In the genomic region with DNA sequence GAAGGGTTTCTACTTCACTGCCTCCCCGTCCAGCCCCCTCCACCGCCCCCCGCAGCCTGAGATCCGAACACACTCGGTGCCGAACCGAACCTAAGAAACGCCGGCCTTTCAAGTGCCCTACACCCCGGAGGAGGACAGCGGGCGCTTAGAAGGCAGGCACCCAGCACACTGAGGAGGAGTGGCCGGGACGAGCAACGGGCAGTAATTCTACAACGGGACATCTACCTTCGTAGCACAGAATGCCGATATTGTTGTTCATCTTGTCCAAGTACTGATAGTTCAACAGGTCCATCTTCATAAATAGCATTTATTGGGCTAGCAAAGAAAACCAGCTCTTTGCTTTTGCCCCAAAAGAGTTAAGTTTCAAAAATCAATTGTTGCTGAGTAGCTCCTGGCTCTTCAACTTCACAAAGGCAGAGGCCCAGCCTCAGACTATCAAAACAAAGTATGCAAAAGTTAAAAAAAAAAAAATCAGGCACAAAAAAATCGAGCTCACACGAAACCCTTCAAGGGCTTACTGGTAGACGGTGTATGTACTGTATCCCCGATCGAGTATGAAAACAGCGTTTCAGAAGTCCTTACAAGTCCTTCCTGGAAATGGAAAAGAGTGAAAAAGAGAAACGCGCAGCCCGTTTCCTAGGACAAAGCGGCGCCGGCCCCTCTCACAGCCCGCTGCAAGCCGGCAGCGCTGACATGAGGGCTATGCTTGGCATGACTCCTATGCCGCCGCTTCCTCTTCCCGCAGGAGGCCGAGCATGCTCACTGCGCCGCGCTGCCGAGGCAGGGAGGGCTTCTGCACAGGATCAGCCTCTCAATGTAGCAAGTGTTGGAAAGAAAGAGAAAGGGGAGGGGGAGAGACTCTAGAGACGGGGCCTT, we compare ENCODE assay signal across 8 cellular contexts. TPM values are rescaled to one million over a fixed set of nuclear protein-coding genes. Genes with fewer than 3 reads are reported as not detected.
DNase-seq lines count a peak whose midpoint lies in the region; ATAC-seq, FAIRE-seq and TF ChIP-seq lines count a peak whose summit lies in the region.

A gene with protein sequence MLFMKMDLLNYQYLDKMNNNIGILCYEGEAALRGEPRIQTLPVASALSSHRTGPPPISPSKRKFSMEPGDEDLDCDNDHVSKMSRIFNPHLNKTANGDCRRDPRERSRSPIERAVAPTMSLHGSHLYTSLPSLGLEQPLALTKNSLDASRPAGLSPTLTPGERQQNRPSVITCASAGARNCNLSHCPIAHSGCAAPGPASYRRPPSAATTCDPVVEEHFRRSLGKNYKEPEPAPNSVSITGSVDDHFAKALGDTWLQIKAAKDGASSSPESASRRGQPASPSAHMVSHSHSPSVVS (minus strand): TSS at position 704 of the 876 bp plus-strand sequence. CDS start 397 bp downstream, at position 307.

- H3K4me1 ChIP-seq in fibroblast of lung (ENCODE audit: control insufficient read depth, extremely low read depth, insufficient read depth, low read length) = peaks cover 6% of the 10 kb centered on the region
- H3K4me1 ChIP-seq in naive thymus-derived CD4-positive, alpha-beta T cell (ENCODE audit: control insufficient read depth in 2 of 2, insufficient read depth in 2 of 2, low read length in 2 of 2) = peaks cover 12 to 25% of the 10 kb centered on the region in 2 donors

- H3K79me2 ChIP-seq in fibroblast of lung (ENCODE audit: control insufficient read depth, insufficient read depth, low read length) = peaks cover 37% of the 10 kb centered on the region

- H3K27me3 Mint-ChIP-seq in naive thymus-derived CD4-positive, alpha-beta T cell = peaks cover 0 to 15% (median 0%) of the 10 kb centered on the region in 5 donors
- no peaks in the 10 kb centered on the region for H3K27me3 Mint-ChIP-seq in stimulated activated memory B cell treated with anti-CD40 and anti-IgM and Interleukin-4, amounts not matched to agents 10 μg/mL and 1 μg/mL and 100 μg/mL, for 72 hours

- POLR2A ChIA-PET in naive thymus-derived CD4-positive, alpha-beta T cell (lab: Charles Lee) = interaction anchor here (0.6 to 1.5 kb wide), 15 partner anchors 8 to 1341 kb away, joined by 3 to 11 read pairs (median 4); a partner anchor contains a TSS

- ATAC-seq in GM21515 (IDR thresholded peaks at IDR 0.05; ENCODE audit: unreplicated experiment) = peak; percentile 66
- ATAC-seq in naive thymus-derived CD4-positive, alpha-beta T cell = peak; percentile 72
- ATAC-seq in stimulated activated memory B cell treated with anti-CD40 and anti-IgM and Interleukin-4, amounts not matched to agents 10 μg/mL and 1 μg/mL and 100 μg/mL, for 72 hours = peak; percentile 82

- peaks cover 0 to 17% (median 5%) of the 10 kb centered on the region in 5 donors for H3K36me3 Mint-ChIP-seq in naive thymus-derived CD4-positive, alpha-beta T cell
- H3K36me3 Mint-ChIP-seq in stimulated activated memory B cell treated with anti-CD40 and anti-IgM and Interleukin-4, amounts not matched to agents 10 μg/mL and 1 μg/mL and 100 μg/mL, for 72 hours = peaks cover 5% of the 10 kb centered on the region

- peak; percentile 6 for TF ChIP-seq CTCF in D721Med (IDR thresholded peaks at IDR 0.05; ENCODE audit: insufficient read depth, missing control alignments)
- TF ChIP-seq CTCF in fibroblast of lung (conservative IDR thresholded peaks at IDR 0.05 in 1 of 2, IDR thresholded peaks at IDR 0.05 in 1 of 2; ENCODE audit: low read depth in 1 of 2, low read length in 2 of 2) = no peak

- peak within 1 kb of the TSS; percentile 49 for H3K4me2 ChIP-seq in fibroblast of lung (ENCODE audit: extremely low read depth, insufficient read depth, low read length)

- intact Hi-C loops in naive thymus-derived CD4-positive, alpha-beta T cell (cut with micrococcal nuclease) = loop anchor here (1.0 to 5.0 kb wide), 8 partner anchors 61 to 1019 kb away; a partner anchor contains a TSS

- H3K4me1 Mint-ChIP-seq in naive thymus-derived CD4-positive, alpha-beta T cell = peaks cover 22 to 45% (median 39%) of the 10 kb centered on the region in 7 donors
- peaks cover 45% of the 10 kb centered on the region for H3K4me1 Mint-ChIP-seq in stimulated activated memory B cell treated with anti-CD40 and anti-IgM and Interleukin-4, amounts not matched to agents 10 μg/mL and 1 μg/mL and 100 μg/mL, for 72 hours

- H3K4me3 Mint-ChIP-seq in naive thymus-derived CD4-positive, alpha-beta T cell = peak within 1 kb of the TSS; percentile 90 to 100 (median 98)
- peak within 1 kb of the TSS; percentile 99 for H3K4me3 Mint-ChIP-seq in stimulated activated memory B cell treated with anti-CD40 and anti-IgM and Interleukin-4, amounts not matched to agents 10 μg/mL and 1 μg/mL and 100 μg/mL, for 72 hours

- H3K27ac ChIP-seq in fibroblast of lung (ENCODE audit: insufficient read depth, low read length) = peak within 1 kb of the TSS; percentile 89
- H3K27ac ChIP-seq in naive thymus-derived CD4-positive, alpha-beta T cell (ENCODE audit: low read depth, low read length) = peak within 1 kb of the TSS; percentile 91

- no peak within 1 kb of the TSS for H2AFZ ChIP-seq in fibroblast of lung (ENCODE audit: low read length)

- DNase-seq in D721Med (ENCODE audit: insufficient read length, low spot score) = no peak
- peak; percentile 90 for DNase-seq in HuH-7 (ENCODE audit: low spot score)
- DNase-seq in RPMI7951 (ENCODE audit: low read depth) = peak; percentile 93
- DNase-seq in activated T-helper 1 cell treated with anti-CD3 and anti-CD28 coated beads, Interleukin-2, amount 50 U/mL, for 16 hours (ENCODE audit: low read depth in 1 of 2, low spot score in 1 of 2) = peak; percentile 28 to 40
- DNase-seq in fibroblast of lung (ENCODE audit: low read depth in 2 of 2) = peak; percentile 94 to 97
- DNase-seq in naive thymus-derived CD4-positive, alpha-beta T cell = peak; percentile 42 to 71 (median 58)

- CTCF ChIA-PET in naive thymus-derived CD4-positive, alpha-beta T cell (lab: Charles Lee) = interaction anchor here (0.6 to 2.1 kb wide), 9 partner anchors 9 to 882 kb away, joined by 3 to 8 read pairs (median 3); no protein-coding TSS in a partner anchor

- H4K20me1 ChIP-seq in fibroblast of lung (ENCODE audit: control insufficient read depth, extremely low read depth, insufficient read depth, low read length) = no peaks in the 10 kb centered on the region

- FAIRE-seq in D721Med (lab: Jason Lieb, UNC) = no peak

- peak within 1 kb of the TSS; percentile 94 to 100 (median 99) for H3K27ac Mint-ChIP-seq in naive thymus-derived CD4-positive, alpha-beta T cell
- H3K27ac Mint-ChIP-seq in stimulated activated memory B cell treated with anti-CD40 and anti-IgM and Interleukin-4, amounts not matched to agents 10 μg/mL and 1 μg/mL and 100 μg/mL, for 72 hours = peak within 1 kb of the TSS; percentile 73

- no peaks in the 10 kb centered on the region for H3K27me3 ChIP-seq in fibroblast of lung (ENCODE audit: control insufficient read depth, insufficient read depth, low read length)
- H3K27me3 ChIP-seq in naive thymus-derived CD4-positive, alpha-beta T cell (ENCODE audit: control insufficient read depth in 2 of 2, insufficient read depth in 2 of 2, low read length in 2 of 2) = no peaks in the 10 kb centered on the region

- no peaks in the 10 kb centered on the region for H3K9me3 Mint-ChIP-seq in naive thymus-derived CD4-positive, alpha-beta T cell
- H3K9me3 Mint-ChIP-seq in stimulated activated memory B cell treated with anti-CD40 and anti-IgM and Interleukin-4, amounts not matched to agents 10 μg/mL and 1 μg/mL and 100 μg/mL, for 72 hours = no peaks in the 10 kb centered on the region

- peak within 1 kb of the TSS; percentile 62 to 89 (median 78) for H3K4me3 ChIP-seq in fibroblast of lung (replicated peaks in 1 of 4; ENCODE audit: control extremely low read depth in 1 of 4, insufficient read depth in 1 of 4, low read depth in 3 of 4, low read length in 4 of 4)
- peak within 1 kb of the TSS; percentile 98 for H3K4me3 ChIP-seq in naive thymus-derived CD4-positive, alpha-beta T cell (ENCODE audit: low read length)

- H3K36me3 ChIP-seq in fibroblast of lung (ENCODE audit: control insufficient read depth, insufficient read depth, low read length) = no peaks in the 10 kb centered on the region
- no peaks in the 10 kb centered on the region for H3K36me3 ChIP-seq in naive thymus-derived CD4-positive, alpha-beta T cell (ENCODE audit: control insufficient read depth in 2 of 3, insufficient read depth in 3 of 3, low read length in 3 of 3)

- no peaks in the 10 kb centered on the region for H3K9me3 ChIP-seq in fibroblast of lung (ENCODE audit: control insufficient read depth, insufficient read depth, low read depth, low read length)
- H3K9me3 ChIP-seq in naive thymus-derived CD4-positive, alpha-beta T cell (ENCODE audit: control insufficient read depth in 2 of 3, low read length in 3 of 3) = no peaks in the 10 kb centered on the region

- peak within 1 kb of the TSS; percentile 70 for H3K9ac ChIP-seq in fibroblast of lung (ENCODE audit: insufficient read depth, low read length)

RNA-seq across cellular contexts. Expression of the gene that starts here (rescaled TPM):
- 56.0 and 56.8 TPM in 2 replicates for total RNA-seq in RPMI7951 (2014; rRNA removed; shearing (Covaris generic))
- total RNA-seq in fibroblast of lung = 34.7 and 37.8 TPM in 2 replicates
- polyA plus RNA-seq in fibroblast of lung = 17.5 and 18.4 TPM in 2 replicates
- polyA plus RNA-seq in fibroblast of lung (2012) = 13.3 and 13.9 TPM in 2 replicates
- polyA minus RNA-seq in fibroblast of lung (ENCODE audit: low replicate concordance) = 12.7 and 23.8 TPM in 2 replicates
- 10 to 100 TPM; 22.9 to 44.8 (median 36.2) TPM for total RNA-seq in naive thymus-derived CD4-positive, alpha-beta T cell
- 10 to 100 TPM; 18.6 to 23.8 TPM for polyA plus RNA-seq in naive thymus-derived CD4-positive, alpha-beta T cell
